Comparison of ENCODE assay signal across 8 cellular contexts in the genomic region with DNA sequence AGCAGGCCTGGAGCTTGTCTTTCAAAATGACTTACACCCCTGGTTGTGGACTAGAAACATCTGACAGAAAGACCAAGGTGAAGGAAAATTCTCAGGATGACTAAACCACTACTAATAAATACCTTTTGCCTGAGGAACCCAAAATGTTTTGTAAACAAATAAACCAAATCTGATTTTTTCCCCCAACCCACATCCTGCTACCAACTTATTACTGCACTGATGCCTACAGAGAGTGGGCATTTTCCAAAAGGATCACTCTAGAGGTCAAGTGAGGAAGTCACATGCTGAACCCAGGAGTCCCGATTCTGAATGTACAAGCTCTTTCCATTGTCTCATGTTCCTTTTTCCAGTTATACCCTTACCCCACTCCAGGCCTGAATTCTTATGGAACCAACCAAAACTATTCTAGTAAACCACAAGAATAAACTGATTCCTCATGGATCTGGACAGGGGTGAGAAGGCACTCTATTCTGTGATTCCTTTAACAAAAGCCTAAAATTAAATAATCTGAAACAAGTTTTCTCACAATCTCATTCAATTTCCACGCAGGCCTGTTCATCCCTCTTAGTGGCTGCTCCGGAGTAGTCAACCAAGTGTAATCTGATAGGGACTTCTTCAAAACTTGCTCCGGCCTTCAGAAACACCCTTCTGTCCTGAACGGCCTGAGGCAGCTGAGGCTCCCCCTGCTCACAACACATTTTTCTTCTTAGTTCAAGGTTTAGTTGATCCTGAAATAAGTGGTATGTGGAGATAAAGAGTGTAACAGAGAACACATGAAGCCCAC. TPM values are rescaled to one million over a fixed set of nuclear protein-coding genes. Genes with fewer than 3 reads are reported as not detected.
DNase-seq lines count a peak whose midpoint lies in the region; ATAC-seq and TF ChIP-seq lines count a peak whose summit lies in the region.

No MANE protein-coding gene starts in this region.

- DNase-seq in SJSA1 (ENCODE audit: low read depth in 1 of 2, low spot score in 2 of 2) (peak; percentile 55 to 73), esophagus muscularis mucosa (ENCODE audit: extremely low spot score) (no peak), skeletal muscle cell (ENCODE audit: low read depth) (no peak), occipital lobe (lab: John Stamatoyannopoulos, UW) (no peak), superior temporal gyrus (ENCODE audit: extremely low spot score) (no peak)

- TF ChIP-seq CTCF in GM12873 (IDR thresholded peaks at IDR 0.05; ENCODE audit: insufficient read depth, low read depth, low read length, missing control alignments) (peak; percentile 4), esophagus muscularis mucosa (IDR thresholded peaks at IDR 0.05) (no peak)

- H3K4me1 ChIP-seq in SJSA1 (replicated peaks) (peaks cover 34% of the 10 kb centered on the region), esophagus muscularis mucosa (peaks cover 28 to 62% (median 56%) of the 10 kb centered on the region in 4 donors)

- H3K27me3 ChIP-seq in SJSA1 (replicated peaks) (no peaks in the 10 kb centered on the region), esophagus muscularis mucosa (no peaks in the 10 kb centered on the region)

- ATAC-seq in GM18502 (IDR thresholded peaks at IDR 0.05; ENCODE audit: poor library complexity, unreplicated experiment) = no peak
- no peak for ATAC-seq in GM18909 (IDR thresholded peaks at IDR 0.05; ENCODE audit: poor library complexity, unreplicated experiment)

- intact Hi-C loops in esophagus muscularis mucosa (cut with DNase I) = no loop called here

- no peak for TF ChIP-seq EP300 in esophagus muscularis mucosa (IDR thresholded peaks at IDR 0.05)

- H3K9me3 ChIP-seq in SJSA1 (replicated peaks) = no peaks in the 10 kb centered on the region
- no peaks in the 10 kb centered on the region for H3K9me3 ChIP-seq in esophagus muscularis mucosa

- H3K36me3 ChIP-seq in SJSA1 = peaks cover 51% of the 10 kb centered on the region
- peaks cover 0 to 35% (median 32%) of the 10 kb centered on the region in 4 donors for H3K36me3 ChIP-seq in esophagus muscularis mucosa

- no peak for TF ChIP-seq POLR2A in esophagus muscularis mucosa (IDR thresholded peaks at IDR 0.05; ENCODE audit: low read depth)

- H3K4me3 ChIP-seq in SJSA1 = peak overlapping the region; percentile 55
- peak overlapping the region; percentile 82 to 88 (median 85) for H3K4me3 ChIP-seq in esophagus muscularis mucosa
- H3K4me3 ChIP-seq in skeletal muscle cell (ENCODE audit: low read depth, low read length) = peak overlapping the region; percentile 74

- H3K27ac ChIP-seq in SJSA1 (peak overlapping the region; percentile 98), esophagus muscularis mucosa (replicated peaks in 1 of 4) (peak overlapping the region; percentile 87 to 93 (median 91))

- 23% methylated on average over 5 of the region's 5 CpGs for WGBS in esophagus muscularis mucosa

RNA-seq across cellular contexts. Expression of a gene that starts 1.4 kb away (rescaled TPM):
- total RNA-seq in SJSA1 (2014; rRNA removed; shearing (Covaris generic)) = 30.5 and 60.4 TPM in 2 replicates
- 10 to 100 TPM; 54.8 to 79.5 (median 68.9) TPM for total RNA-seq in esophagus muscularis mucosa
- 26.4 TPM for total RNA-seq in occipital lobe

RNA-seq across cellular contexts. Expression of a gene that starts 21.2 kb away (rescaled TPM):
- 32.2 and 46.9 TPM in 2 replicates for total RNA-seq in SJSA1 (2014; rRNA removed; shearing (Covaris generic))
- total RNA-seq in esophagus muscularis mucosa (10 to 100 TPM; 40.3 to 50.3 (median 45.0) TPM), occipital lobe (25.0 TPM)

RNA-seq across cellular contexts. Expression of a gene that starts 43.7 kb away (rescaled TPM):
- total RNA-seq in SJSA1 (2014; rRNA removed; shearing (Covaris generic)) = 12.5 and 14.5 TPM in 2 replicates
- total RNA-seq in esophagus muscularis mucosa (10 to 100 TPM; 16.6 to 28.6 (median 23.1) TPM), occipital lobe (6.9 TPM)

RNA-seq across cellular contexts. Expression of a gene that starts 46.7 kb away (rescaled TPM):
- 21.6 and 31.1 TPM in 2 replicates for total RNA-seq in SJSA1 (2014; rRNA removed; shearing (Covaris generic))
- total RNA-seq in esophagus muscularis mucosa = 100 to 1,000 TPM in 1 of 4 donors, 10 to 100 TPM in 3; 61.4 to 113 (median 81.6) TPM
- total RNA-seq in occipital lobe = 9.2 TPM

Comparison
In these comparisons a context has a peak if more than half of its experiments do, and no peak if none do; other contexts are left out.
1. DNase-seq: peak in SJSA1 (2 of 2); none in esophagus muscularis mucosa (single experiment), skeletal muscle cell (single experiment), occipital lobe (single experiment) and superior temporal gyrus (single experiment).
2. Peak in every context shown above with its lines, with median percentiles within 50 percentile points of each other: H3K4me3 ChIP-seq.